Comparison of ENCODE assay signal across 1 cellular context in the genomic region with DNA sequence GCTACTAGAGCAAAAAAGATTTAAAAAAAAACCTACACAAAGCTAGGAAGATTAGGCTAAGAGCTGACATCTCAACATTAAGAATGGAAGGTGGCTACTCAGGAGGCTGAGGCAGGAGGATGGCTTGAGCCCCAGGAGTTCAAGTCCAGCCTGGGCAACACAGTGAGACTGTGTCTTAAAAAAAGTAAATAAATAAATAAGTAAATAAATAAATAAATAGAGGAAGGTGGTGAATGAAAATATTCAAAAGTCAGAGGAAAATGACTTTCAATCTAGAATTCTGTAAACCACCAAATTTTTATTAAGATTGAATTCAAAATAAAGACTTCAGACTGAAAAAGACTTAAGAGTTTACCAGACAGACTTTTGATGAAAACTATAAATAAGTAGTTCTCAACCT.
TF ChIP-seq lines count a peak whose summit lies in the region.

No MANE protein-coding gene starts in this region.

TF ChIP-seq in HEK293, 187 proteins besides CTCF, POLR2A, EP300 and RAD21 (continued from another document and continues in another):
- TF ChIP-seq KLF17 (tag by site-specific recombination; IDR thresholded peaks at IDR 0.05), result no peak
- TF ChIP-seq ZNF664 (tag by site-specific recombination; IDR thresholded peaks at IDR 0.05), result no peak
- no peak for TF ChIP-seq ZNF621 (tag by site-specific recombination; IDR thresholded peaks at IDR 0.05)
- TF ChIP-seq ZNF350 (tag by site-specific recombination; IDR thresholded peaks at IDR 0.05), result no peak
- no peak for TF ChIP-seq ZNF473 (tag by site-specific recombination; IDR thresholded peaks at IDR 0.05)
- TF ChIP-seq ZNF791 (tag by site-specific recombination; IDR thresholded peaks at IDR 0.05), result 0 out of 2 replicates have a peak, but pooled peaks have one; percentile 48
- no peak for TF ChIP-seq YY1 (tag by site-specific recombination; IDR thresholded peaks at IDR 0.05)
- TF ChIP-seq ZNF202 (tag by site-specific recombination; IDR thresholded peaks at IDR 0.05; ENCODE audit: borderline replicate concordance), result peak; percentile 69; the same call in 1 of the 2 replicates
- TF ChIP-seq ZNF558 (tag by site-specific recombination; IDR thresholded peaks at IDR 0.05), result no peak
- TF ChIP-seq ZFP3 (tag by site-specific recombination; IDR thresholded peaks at IDR 0.05; ENCODE audit: low read depth), result no peak
- TF ChIP-seq ZNF514 (tag by site-specific recombination; IDR thresholded peaks at IDR 0.05), result no peak
- TF ChIP-seq, protein P1, sequence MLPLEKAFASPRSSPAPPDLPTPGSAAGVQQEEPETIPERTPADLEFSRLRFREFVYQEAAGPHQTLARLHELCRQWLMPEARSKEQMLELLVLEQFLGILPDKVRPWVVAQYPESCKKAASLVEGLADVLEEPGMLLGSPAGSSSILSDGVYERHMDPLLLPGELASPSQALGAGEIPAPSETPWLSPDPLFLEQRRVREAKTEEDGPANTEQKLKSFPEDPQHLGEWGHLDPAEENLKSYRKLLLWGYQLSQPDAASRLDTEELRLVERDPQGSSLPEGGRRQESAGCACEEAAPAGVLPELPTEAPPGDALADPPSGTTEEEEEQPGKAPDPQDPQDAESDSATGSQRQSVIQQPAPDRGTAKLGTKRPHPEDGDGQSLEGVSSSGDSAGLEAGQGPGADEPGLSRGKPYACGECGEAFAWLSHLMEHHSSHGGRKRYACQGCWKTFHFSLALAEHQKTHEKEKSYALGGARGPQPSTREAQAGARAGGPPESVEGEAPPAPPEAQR (tag by site-specific recombination; IDR thresholded peaks at IDR 0.05), result no peak
- no peak for TF ChIP-seq ZNF311 (tag by site-specific recombination; IDR thresholded peaks at IDR 0.05; ENCODE audit: borderline replicate concordance)
- no peak for TF ChIP-seq BCL11A (tag by site-specific recombination; IDR thresholded peaks at IDR 0.05; ENCODE audit: low read depth)
- TF ChIP-seq ZNF561 (tag by site-specific recombination; IDR thresholded peaks at IDR 0.05; ENCODE audit: borderline replicate concordance), result no peak
- no peak for TF ChIP-seq ZFP37 (tag by site-specific recombination; IDR thresholded peaks at IDR 0.05)
- TF ChIP-seq ZNF585B (tag by site-specific recombination; IDR thresholded peaks at IDR 0.05), result no peak
- TF ChIP-seq ZNF626 (tag by site-specific recombination; IDR thresholded peaks at IDR 0.05), result no peak
- no peak for TF ChIP-seq KLF10 (tag by site-specific recombination; IDR thresholded peaks at IDR 0.05)
- TF ChIP-seq ZNF19 (tag by site-specific recombination; IDR thresholded peaks at IDR 0.05; ENCODE audit: low read depth), result no peak
- no peak for TF ChIP-seq ZNF610 (tag by site-specific recombination; IDR thresholded peaks at IDR 0.05; ENCODE audit: borderline replicate concordance)
- TF ChIP-seq, protein P2, sequence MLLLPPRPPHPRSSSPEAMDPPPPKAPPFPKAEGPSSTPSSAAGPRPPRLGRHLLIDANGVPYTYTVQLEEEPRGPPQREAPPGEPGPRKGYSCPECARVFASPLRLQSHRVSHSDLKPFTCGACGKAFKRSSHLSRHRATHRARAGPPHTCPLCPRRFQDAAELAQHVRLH (tag by site-specific recombination; IDR thresholded peaks at IDR 0.05), result no peak
- TF ChIP-seq PRDM10 (tag by site-specific recombination; IDR thresholded peaks at IDR 0.05), result no peak
- no peak for TF ChIP-seq ZNF645 (tag by site-specific recombination; IDR thresholded peaks at IDR 0.05)
- TF ChIP-seq ZNF157 (tag by site-specific recombination; IDR thresholded peaks at IDR 0.05), result no peak
- no peak for TF ChIP-seq ZBTB49 (tag by site-specific recombination; IDR thresholded peaks at IDR 0.05; ENCODE audit: low read depth)
- TF ChIP-seq OSR2 (tag by site-specific recombination; IDR thresholded peaks at IDR 0.05), result no peak
- TF ChIP-seq, protein P3, sequence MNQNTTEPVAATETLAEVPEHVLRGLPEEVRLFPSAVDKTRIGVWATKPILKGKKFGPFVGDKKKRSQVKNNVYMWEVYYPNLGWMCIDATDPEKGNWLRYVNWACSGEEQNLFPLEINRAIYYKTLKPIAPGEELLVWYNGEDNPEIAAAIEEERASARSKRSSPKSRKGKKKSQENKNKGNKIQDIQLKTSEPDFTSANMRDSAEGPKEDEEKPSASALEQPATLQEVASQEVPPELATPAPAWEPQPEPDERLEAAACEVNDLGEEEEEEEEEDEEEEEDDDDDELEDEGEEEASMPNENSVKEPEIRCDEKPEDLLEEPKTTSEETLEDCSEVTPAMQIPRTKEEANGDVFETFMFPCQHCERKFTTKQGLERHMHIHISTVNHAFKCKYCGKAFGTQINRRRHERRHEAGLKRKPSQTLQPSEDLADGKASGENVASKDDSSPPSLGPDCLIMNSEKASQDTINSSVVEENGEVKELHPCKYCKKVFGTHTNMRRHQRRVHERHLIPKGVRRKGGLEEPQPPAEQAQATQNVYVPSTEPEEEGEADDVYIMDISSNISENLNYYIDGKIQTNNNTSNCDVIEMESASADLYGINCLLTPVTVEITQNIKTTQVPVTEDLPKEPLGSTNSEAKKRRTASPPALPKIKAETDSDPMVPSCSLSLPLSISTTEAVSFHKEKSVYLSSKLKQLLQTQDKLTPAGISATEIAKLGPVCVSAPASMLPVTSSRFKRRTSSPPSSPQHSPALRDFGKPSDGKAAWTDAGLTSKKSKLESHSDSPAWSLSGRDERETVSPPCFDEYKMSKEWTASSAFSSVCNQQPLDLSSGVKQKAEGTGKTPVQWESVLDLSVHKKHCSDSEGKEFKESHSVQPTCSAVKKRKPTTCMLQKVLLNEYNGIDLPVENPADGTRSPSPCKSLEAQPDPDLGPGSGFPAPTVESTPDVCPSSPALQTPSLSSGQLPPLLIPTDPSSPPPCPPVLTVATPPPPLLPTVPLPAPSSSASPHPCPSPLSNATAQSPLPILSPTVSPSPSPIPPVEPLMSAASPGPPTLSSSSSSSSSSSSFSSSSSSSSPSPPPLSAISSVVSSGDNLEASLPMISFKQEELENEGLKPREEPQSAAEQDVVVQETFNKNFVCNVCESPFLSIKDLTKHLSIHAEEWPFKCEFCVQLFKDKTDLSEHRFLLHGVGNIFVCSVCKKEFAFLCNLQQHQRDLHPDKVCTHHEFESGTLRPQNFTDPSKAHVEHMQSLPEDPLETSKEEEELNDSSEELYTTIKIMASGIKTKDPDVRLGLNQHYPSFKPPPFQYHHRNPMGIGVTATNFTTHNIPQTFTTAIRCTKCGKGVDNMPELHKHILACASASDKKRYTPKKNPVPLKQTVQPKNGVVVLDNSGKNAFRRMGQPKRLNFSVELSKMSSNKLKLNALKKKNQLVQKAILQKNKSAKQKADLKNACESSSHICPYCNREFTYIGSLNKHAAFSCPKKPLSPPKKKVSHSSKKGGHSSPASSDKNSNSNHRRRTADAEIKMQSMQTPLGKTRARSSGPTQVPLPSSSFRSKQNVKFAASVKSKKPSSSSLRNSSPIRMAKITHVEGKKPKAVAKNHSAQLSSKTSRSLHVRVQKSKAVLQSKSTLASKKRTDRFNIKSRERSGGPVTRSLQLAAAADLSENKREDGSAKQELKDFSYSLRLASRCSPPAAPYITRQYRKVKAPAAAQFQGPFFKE (tag by site-specific recombination; IDR thresholded peaks at IDR 0.05; ENCODE audit: borderline replicate concordance), result no peak
- TF ChIP-seq ZNF366 (tag by site-specific recombination; conservative IDR thresholded peaks at IDR 0.05), result no peak
- no peak for TF ChIP-seq ZBTB1 (tag by site-specific recombination; IDR thresholded peaks at IDR 0.05)
- TF ChIP-seq ZNF280C (tag by site-specific recombination; IDR thresholded peaks at IDR 0.05), result no peak
- TF ChIP-seq EGR2 (tag by site-specific recombination; IDR thresholded peaks at IDR 0.05; ENCODE audit: low read depth), result no peak
- TF ChIP-seq MEIS1 (CRISPR knock-in tag; IDR thresholded peaks at IDR 0.05; ENCODE audit: borderline replicate concordance), result no peak
- TF ChIP-seq ZNF513 (tag by site-specific recombination; IDR thresholded peaks at IDR 0.05), result no peak
- peak; percentile 44 for TF ChIP-seq ZNF510 (tag by site-specific recombination; IDR thresholded peaks at IDR 0.05; ENCODE audit: insufficient replicate concordance)
- TF ChIP-seq ZNF140 (tag by site-specific recombination; IDR thresholded peaks at IDR 0.05), result peak; percentile 69; the same call in 1 of the 2 replicates
- TF ChIP-seq ZFP41 (tag by site-specific recombination; IDR thresholded peaks at IDR 0.05; ENCODE audit: borderline replicate concordance), result no peak
